ENCODE assay signal across 11 cellular contexts in genomic region chr3:15873415-15873814, GRCh38.
"Had no signal": no experiment of that assay in that cellular context is flagged by ENCODE, and none has a peak within 500 bp of the region (broad histone marks: within the 10 kb centered on the region; RNA-seq: fewer than 3 reads in every experiment).

No MANE protein-coding gene starts in this region.

- H3K4me1 ChIP-seq: HAP-1 had no signal

- FAIRE-seq: H1, H54 had no signal

- H3K9me3 ChIP-seq: HAP-1 had no signal

- ATAC-seq: GM23338, HCT116 had no signal

- DNase-seq: GM23248, GOT3, H7, H9, HCEC 1CT, HFFc6 had no signal

- H3K4me3 ChIP-seq: GM23248, GM23338, HAP-1 had no signal

- H3K27ac ChIP-seq: GM23248 had no signal

- H2AFZ ChIP-seq: GM23248, GM23338 had no signal

- H3K4me2 ChIP-seq: GM23338 had no signal

- H3K36me3 ChIP-seq: HAP-1 had no signal

- H3K9ac ChIP-seq: GM23248 had no signal
